8 cellular contexts compared by ENCODE assay signal in genomic region chr9:130866474-130866965, GRCh38. TPM values are rescaled to one million over a fixed set of nuclear protein-coding genes. Genes with fewer than 3 reads are reported as not detected.
DNase-seq lines count a peak whose midpoint lies in the region; ATAC-seq and TF ChIP-seq lines count a peak whose summit lies in the region.

No MANE protein-coding gene starts in this region.

- H3K36me3 ChIP-seq in SJCRH30 (peaks cover 34% of the 10 kb centered on the region), heart left ventricle (peaks cover 0 to 68% (median 43%) of the 10 kb centered on the region in 9 donors)

- H3K4me1 ChIP-seq in SJCRH30 (peaks cover 21% of the 10 kb centered on the region), heart left ventricle (peaks cover 3 to 55% (median 28%) of the 10 kb centered on the region in 12 donors)

- H3K9me3 ChIP-seq in SJCRH30 (replicated peaks) (no peaks in the 10 kb centered on the region), heart left ventricle (no peaks in the 10 kb centered on the region)

- H3K4me3 ChIP-seq in SJCRH30: no peak overlapping the region
- H3K4me3 ChIP-seq in heart left ventricle: no peak overlapping the region

- peak; percentile 29 to 50 (median 38) for ATAC-seq in heart left ventricle
- no peak for ATAC-seq in GM19397 (IDR thresholded peaks at IDR 0.05; ENCODE audit: unreplicated experiment)
- no peak for ATAC-seq in HG02571 (IDR thresholded peaks at IDR 0.05; ENCODE audit: unreplicated experiment)

- 47 to 53% (median 51%) methylated on average over 4 of the region's 4 CpGs for WGBS in heart left ventricle, 4 donors

- no peak for TF ChIP-seq POLR2A in heart left ventricle (IDR thresholded peaks at IDR 0.05)

- H3K27ac ChIP-seq in SJCRH30 (no peak overlapping the region), heart left ventricle (peak overlapping the region in 1 of 12 donors; percentile 20)

- intact Hi-C loops in heart left ventricle (cut with DNase I): loop anchor here (1.0 to 10.0 kb wide), 9 partner anchors 70 to 181 kb away; no protein-coding TSS in a partner anchor

- DNase-seq in ELF-1 (ENCODE audit: low read depth, low spot score): peak; percentile 97
- DNase-seq in NCI-H1048 (lab: John Stamatoyannopoulos, UW): peak; percentile 64
- peak; percentile 90 to 96 for DNase-seq in SJCRH30
- peak; percentile 57 for DNase-seq in activated naive CD4-positive, alpha-beta T cell treated with anti-CD3 and anti-CD28 coated beads, Interleukin-2, amount 50 U/mL, for 16 hours
- peak in 4 of 5 donors; percentile 61 to 72 (median 66) for DNase-seq in heart left ventricle
- peak; percentile 89 for DNase-seq in renal cortical epithelial cell (ENCODE audit: low read depth)

- H3K27me3 ChIP-seq in SJCRH30: no peaks in the 10 kb centered on the region
- H3K27me3 ChIP-seq in heart left ventricle: no peaks in the 10 kb centered on the region

- peak; percentile 66 to 86 (median 79) for TF ChIP-seq CTCF in heart left ventricle (IDR thresholded peaks at IDR 0.05)

RNA-seq across cellular contexts. Expression of gene QRFP, which starts 30.1 kb away (rescaled TPM):
- not detected in 2 replicates for total RNA-seq in SJCRH30 (2014; rRNA removed; shearing (Covaris generic))
- not detected for total RNA-seq in heart left ventricle
- polyA plus RNA-seq in heart left ventricle: not detected
- total RNA-seq in renal cortical epithelial cell: not detected in 2 replicates

RNA-seq across cellular contexts. Expression of gene ABL1, which starts 31.5 kb away (rescaled TPM):
- total RNA-seq in SJCRH30 (2014; rRNA removed; shearing (Covaris generic)): 57.2 and 58.0 TPM in 2 replicates
- 10 to 100 TPM; 27.2 to 49.8 (median 34.1) TPM for total RNA-seq in heart left ventricle
- polyA plus RNA-seq in heart left ventricle: 10 to 100 TPM; 13.2 to 29.7 TPM
- 42.4 and 94.1 TPM in 2 replicates for total RNA-seq in renal cortical epithelial cell

Comparison
In these comparisons a context has a peak if more than half of its experiments do, and no peak if none do; other contexts are left out.
1. ATAC-seq: peak in heart left ventricle (4 of 4); none in GM19397 (single experiment) and HG02571 (single experiment).
2. Peak in every context shown above with its lines, with median percentiles within 50 percentile points of each other: DNase-seq.